Comparison of ENCODE assay signal across 25 cellular contexts in genomic region chr5:76443399-76443798, GRCh38. TPM values are rescaled to one million over a fixed set of nuclear protein-coding genes. Genes with fewer than 3 reads are reported as not detected.
DNase-seq lines count a peak whose midpoint lies in the region; ATAC-seq, FAIRE-seq and TF ChIP-seq lines count a peak whose summit lies in the region.
"Had no signal": no experiment of that assay in that cellular context is flagged by ENCODE, and none has a peak within 500 bp of the region (broad histone marks: within the 10 kb centered on the region; RNA-seq: fewer than 3 reads in every experiment).

No MANE protein-coding gene starts in this region.

- H3K4me1 ChIP-seq in right lobe of liver (peaks cover 0 to 24% (median 9%) of the 10 kb centered on the region in 4 donors), HepG2 (ENCODE audit: insufficient read depth, low read length) (peaks cover 14% of the 10 kb centered on the region), ovary (ENCODE audit: insufficient read depth) (no peaks in the 10 kb centered on the region), hepatocyte (ENCODE audit: insufficient read depth) (peaks cover 7% of the 10 kb centered on the region)
- H3K4me1 ChIP-seq: HAP-1, SJSA1 had no signal

- H3K9ac ChIP-seq in HepG2 (ENCODE audit: insufficient read depth, low read depth, low read length) = no peak overlapping the region

- H2AFZ ChIP-seq in HepG2 (ENCODE audit: low read length) = no peak overlapping the region
- H2AFZ ChIP-seq in hepatocyte = no peak overlapping the region
- H2AFZ ChIP-seq: PC-9 had no signal

- intact Hi-C loops in right lobe of liver (cut with DNase I) (no loop called here), HepG2 (cut with micrococcal nuclease; ENCODE audit: unreplicated experiment) (no loop called here), ovary (cut with DNase I) (no loop called here)

- H4K20me1 ChIP-seq in HepG2 (ENCODE audit: insufficient read depth, low read length) (peaks cover 4% of the 10 kb centered on the region; the same call in 1 of the 2 replicates), hepatocyte (ENCODE audit: insufficient read depth, poor library complexity, severe bottlenecking) (no peaks in the 10 kb centered on the region)

- TF ChIP-seq POLR2A in right lobe of liver (IDR thresholded peaks at IDR 0.05) = no peak
- no peak for TF ChIP-seq POLR2A in HepG2 (IDR thresholded peaks at IDR 0.05; ENCODE audit: insufficient read depth in 1 of 2, low read depth in 2 of 2, low read length in 2 of 2)
- TF ChIP-seq POLR2A in ovary (IDR thresholded peaks at IDR 0.05) = no peak

- no peaks in the 10 kb centered on the region for H3K9me3 ChIP-seq in right lobe of liver
- 0 out of 2 replicates have a peak, but pooled peaks cover 4% of the 10 kb centered on the region for H3K9me3 ChIP-seq in HepG2 (ENCODE audit: low read length)
- no peaks in the 10 kb centered on the region for H3K9me3 ChIP-seq in ovary
- no peaks in the 10 kb centered on the region for H3K9me3 ChIP-seq in hepatocyte (ENCODE audit: low read depth)
- H3K9me3 ChIP-seq: SJSA1 had no signal

- H3K79me2 ChIP-seq in HepG2 (ENCODE audit: insufficient read depth, low read length) (peaks cover 52% of the 10 kb centered on the region), hepatocyte (peaks cover 32% of the 10 kb centered on the region)

- H3K4me3 ChIP-seq in right lobe of liver (no peak overlapping the region), HepG2 (replicated peaks in 1 of 3; ENCODE audit: insufficient read depth in 1 of 3, low read depth in 2 of 3, low read length in 3 of 3) (no peak overlapping the region), ovary (no peak overlapping the region), hepatocyte (no peak overlapping the region)
- H3K4me3 ChIP-seq: HAP-1, PC-9, SJSA1 had no signal

- BruUV-seq in HepG2 (replicated peaks; lab: Mats Ljungman, UMichigan) = no TSS peak

- in situ Hi-C loops in HepG2 (cut with HindIII; ENCODE audit: extremely low pct_ligation_motif_present, low pct_unique_long_range_greater_than_20kb) = no loop called here

- FAIRE-seq in HepG2 (lab: Jason Lieb, UNC) = no peak
- FAIRE-seq: GM12892 had no signal

- WGBS in right lobe of liver (ENCODE audit: insufficient coverage, low coverage, low lambda C conversion rate, missing lambda C conversion rate) = 0% methylated on average over 1 of the region's 1 CpG
- 89% methylated on average over 1 of the region's 1 CpG for WGBS in HepG2 (ENCODE audit: low lambda C conversion rate)
- 7 to 46% (median 32%) methylated on average over 1 of the region's 1 CpG for WGBS in ovary, 3 donors
- 88% methylated on average over 1 of the region's 1 CpG for WGBS in hepatocyte (ENCODE audit: low lambda C conversion rate, missing lambda C conversion rate)

- peak; percentile 66 to 82 (median 69) for ATAC-seq in right lobe of liver
- no peak for ATAC-seq in HepG2

- TF ChIP-seq CTCF in right lobe of liver (IDR thresholded peaks at IDR 0.05) = no peak
- no peak for TF ChIP-seq CTCF in HepG2 (CRISPR knock-in tag; IDR thresholded peaks at IDR 0.05)
- TF ChIP-seq CTCF in ovary (IDR thresholded peaks at IDR 0.05) = no peak
- TF ChIP-seq CTCF in hepatocyte (IDR thresholded peaks at IDR 0.05; ENCODE audit: poor library complexity) = no peak

- H3K27me3 ChIP-seq in right lobe of liver = no peaks in the 10 kb centered on the region
- no peaks in the 10 kb centered on the region for H3K27me3 ChIP-seq in HepG2 (ENCODE audit: control insufficient read depth in 1 of 2, insufficient read depth in 2 of 2, low read length in 2 of 2)
- H3K27me3 ChIP-seq in ovary = no peaks in the 10 kb centered on the region
- H3K27me3 ChIP-seq in hepatocyte = no peaks in the 10 kb centered on the region

- H3K27ac ChIP-seq in right lobe of liver (no peak overlapping the region), HepG2 (ENCODE audit: extremely low read length, insufficient read depth, low read length) (no peak overlapping the region), ovary (no peak overlapping the region), hepatocyte (no peak overlapping the region)
- H3K27ac ChIP-seq: 22Rv1, C4-2B, HL-60, PC-9, SJSA1 had no signal

- H3K36me3 ChIP-seq in right lobe of liver (peaks cover 0 to 7% (median 0%) of the 10 kb centered on the region in 4 donors), HepG2 (replicated peaks in 1 of 2; ENCODE audit: control insufficient read depth in 1 of 2, insufficient read depth in 2 of 2, low read length in 2 of 2) (peaks cover 1 to 23% of the 10 kb centered on the region in 2 experiments; a peak in 3 of 5 replicates), ovary (no peaks in the 10 kb centered on the region), hepatocyte (replicated peaks; ENCODE audit: insufficient read depth, low read depth) (no peaks in the 10 kb centered on the region)
- H3K36me3 ChIP-seq: HAP-1, SJSA1 had no signal

- POLR2A ChIA-PET in HepG2 (lab: Yijun Ruan, JAX) = no interaction called here

- no peak for TF ChIP-seq EP300 in HepG2 (IDR thresholded peaks at IDR 0.05; ENCODE audit: low read depth in 2 of 2, low read length in 2 of 2)
- no peak for TF ChIP-seq EP300 in HepG2 (CRISPR knock-in tag; IDR thresholded peaks at IDR 0.05; ENCODE audit: borderline replicate concordance)
- TF ChIP-seq EP300 in ovary (IDR thresholded peaks at IDR 0.05) = no peak

- no peaks in the 10 kb centered on the region for H3K9me2 ChIP-seq in hepatocyte (replicated peaks; ENCODE audit: insufficient read depth)

- DNase-seq in right lobe of liver = peak in 1 of 3 donors; percentile 58
- DNase-seq in HepG2 (ENCODE audit: low spot score) = no peak
- DNase-seq in foreskin melanocyte = peak; percentile 18
- DNase-seq in ovary = peak in 3 of 5 donors; percentile 20 to 48 (median 42)
- no peak for DNase-seq in NCI-H146 treated with DMSO at 0.1 percent for 48 hours (lab: John Stamatoyannopoulos, UW; ENCODE audit: unreplicated experiment)
- DNase-seq in hepatocyte (ENCODE audit: low spot score) = no peak
- no peak for DNase-seq in NCI-H1436 treated with DMSO at 0.1 percent for 48 hours (lab: John Stamatoyannopoulos, UW)
- DNase-seq: DMS153, DND-41, GOT3, HFFc6, NCI-H1092 treated with DMSO at 0.1 percent for 48 hours, NCI-H1436, NCI-H1930, NCI-H2107, NCI-H524, NCI-H82, PC-9, Right ventricle myocardium superior had no signal

- CTCF ChIA-PET in HepG2 (lab: Yijun Ruan, JAX; ENCODE audit: low intra/inter-chr PET ratio, low total read pairs) = no interaction called here

- no peak for TF ChIP-seq RAD21 in HepG2 (CRISPR knock-in tag; IDR thresholded peaks at IDR 0.05)

- H3K4me2 ChIP-seq in HepG2 (ENCODE audit: low read depth, low read length) (no peak overlapping the region), hepatocyte (no peak overlapping the region)
- H3K4me2 ChIP-seq: PC-9 had no signal

TF ChIP-seq in HepG2, 621 proteins besides CTCF, POLR2A, EP300 and RAD21 (continues in another document):
- TF ChIP-seq ETV6 (CRISPR knock-in tag; conservative IDR thresholded peaks at IDR 0.05) = no peak
- TF ChIP-seq GATA4 (IDR thresholded peaks at IDR 0.05; ENCODE audit: borderline replicate concordance, low read depth) = no peak
- no peak for TF ChIP-seq ZNF510 (CRISPR knock-in tag; IDR thresholded peaks at IDR 0.05; ENCODE audit: low read depth)
- no peak for TF ChIP-seq SOX6 (IDR thresholded peaks at IDR 0.05)
- no peak for TF ChIP-seq SOX6 (CRISPR knock-in tag; IDR thresholded peaks at IDR 0.05)
- no peak for TF ChIP-seq NR2C2 (CRISPR knock-in tag; IDR thresholded peaks at IDR 0.05; ENCODE audit: borderline replicate concordance)
- no peak for TF ChIP-seq BRCA1 (CRISPR knock-in tag; IDR thresholded peaks at IDR 0.05)
- TF ChIP-seq, protein P1, sequence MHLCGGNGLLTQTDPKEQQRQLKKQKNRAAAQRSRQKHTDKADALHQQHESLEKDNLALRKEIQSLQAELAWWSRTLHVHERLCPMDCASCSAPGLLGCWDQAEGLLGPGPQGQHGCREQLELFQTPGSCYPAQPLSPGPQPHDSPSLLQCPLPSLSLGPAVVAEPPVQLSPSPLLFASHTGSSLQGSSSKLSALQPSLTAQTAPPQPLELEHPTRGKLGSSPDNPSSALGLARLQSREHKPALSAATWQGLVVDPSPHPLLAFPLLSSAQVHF (CRISPR knock-in tag; IDR thresholded peaks at IDR 0.05) = no peak
- TF ChIP-seq SMARCC2 (IDR thresholded peaks at IDR 0.05) = no peak
- no peak for TF ChIP-seq MEF2D (CRISPR knock-in tag; IDR thresholded peaks at IDR 0.05)
- TF ChIP-seq ZNF367 (CRISPR knock-in tag; IDR thresholded peaks at IDR 0.05; ENCODE audit: borderline replicate concordance) = no peak
- TF ChIP-seq TGIF2 (CRISPR knock-in tag; IDR thresholded peaks at IDR 0.05) = no peak

RNA-seq across cellular contexts. Expression of gene IQGAP2, which starts 40.3 kb away (rescaled TPM):
- total RNA-seq in right lobe of liver = 100 to 1,000 TPM in 5 of 6 experiments, 10 to 100 TPM in 1; 96.4 to 152 (median 123) TPM
- total RNA-seq in HepG2 (2016; rRNA removed; fragmentation: Illumina TruSeq; extraction: Trizol) = 83.3 and 143 TPM in 2 replicates
- 6.8 and 9.5 TPM in 2 replicates for total RNA-seq in HepG2 (2016; cell fraction: cytosol; rRNA removed; fragmentation: Illumina TruSeq; extraction: Trizol; ENCODE audit: low read depth)
- 75.6 and 141 TPM in 2 replicates for total RNA-seq in HepG2 (2016; cell fraction: insoluble cytoplasmic fraction; rRNA removed; fragmentation: Illumina TruSeq; extraction: Trizol)
- total RNA-seq in HepG2 (2016; cell fraction: membrane; rRNA removed; fragmentation: Illumina TruSeq; extraction: Trizol) = 20.0 and 24.2 TPM in 2 replicates
- total RNA-seq in HepG2 (2016; cell fraction: nucleus; rRNA removed; fragmentation: Illumina TruSeq; extraction: Trizol) = 81.7 and 84.7 TPM in 2 replicates
- 29.7 and 35.2 TPM in 2 replicates for polyA plus RNA-seq in HepG2 (2011; rRNA removed)
- 21.8 and 27.0 TPM in 2 replicates for polyA plus RNA-seq in HepG2 (2011; cell fraction: cytosol; rRNA removed)
- polyA plus RNA-seq in HepG2 (2011; cell fraction: nucleus; rRNA removed) = 16.5 and 22.9 TPM in 2 replicates
- 43.2 and 55.6 TPM in 2 replicates for polyA plus RNA-seq in HepG2 (2012)
- polyA plus RNA-seq in HepG2 (2016; cell fraction: cytosol; fragmentation: Illumina TruSeq; extraction: Trizol; ENCODE audit: low read depth) = 2.5 and 3.4 TPM in 2 replicates
- 131 and 137 TPM in 2 replicates for polyA plus RNA-seq in HepG2 (2016; cell fraction: insoluble cytoplasmic fraction; fragmentation: Illumina TruSeq; extraction: Trizol; ENCODE audit: low read depth)
- polyA plus RNA-seq in HepG2 (2016; cell fraction: membrane; fragmentation: Illumina TruSeq; extraction: Trizol; ENCODE audit: low read depth) = 10.6 and 10.9 TPM in 2 replicates
- polyA plus RNA-seq in HepG2 (2016; cell fraction: nucleus; fragmentation: Illumina TruSeq; extraction: Trizol; ENCODE audit: insufficient read depth, low read depth) = 77.5 and 91.9 TPM in 2 replicates
- polyA minus RNA-seq in HepG2 (2011; rRNA and poly(A)+ RNA removed; ENCODE audit: low replicate concordance) = 0.21 and 25.1 TPM in 2 replicates
- 51.9 and 82.7 TPM in 2 replicates for polyA minus RNA-seq in HepG2 (2011; cell fraction: cytosol; rRNA and poly(A)+ RNA removed)
- 85.0 and 104 TPM in 2 replicates for polyA minus RNA-seq in HepG2 (2011; cell fraction: nucleus; rRNA and poly(A)+ RNA removed)
- total RNA-seq in ovary = 10 to 100 TPM in 6 of 7 donors, 1 to 10 TPM in 1; 9.3 to 27.6 (median 16.3) TPM
- polyA plus RNA-seq in ovary = 10 to 100 TPM in 1 of 2 donors, 1 to 10 TPM in 1; 8.6 to 13.9 TPM
- 60.3 and 78.9 TPM in 2 replicates for total RNA-seq in hepatocyte
- polyA plus RNA-seq in hepatocyte = 34.5 and 37.2 TPM in 2 replicates
- total RNA-seq: PC-9 had no signal

Comparison
In these comparisons a context has a peak if more than half of its experiments do, and no peak if none do; other contexts are left out.
1. DNase-seq: peak in foreskin melanocyte (single experiment) and ovary (3 of 5); none in HepG2 (single experiment), NCI-H146 treated with DMSO at 0.1 percent for 48 hours (single experiment), hepatocyte (single experiment) and NCI-H1436 treated with DMSO at 0.1 percent for 48 hours (single experiment).